11 cellular contexts compared by ENCODE assay signal in the genomic region with DNA sequence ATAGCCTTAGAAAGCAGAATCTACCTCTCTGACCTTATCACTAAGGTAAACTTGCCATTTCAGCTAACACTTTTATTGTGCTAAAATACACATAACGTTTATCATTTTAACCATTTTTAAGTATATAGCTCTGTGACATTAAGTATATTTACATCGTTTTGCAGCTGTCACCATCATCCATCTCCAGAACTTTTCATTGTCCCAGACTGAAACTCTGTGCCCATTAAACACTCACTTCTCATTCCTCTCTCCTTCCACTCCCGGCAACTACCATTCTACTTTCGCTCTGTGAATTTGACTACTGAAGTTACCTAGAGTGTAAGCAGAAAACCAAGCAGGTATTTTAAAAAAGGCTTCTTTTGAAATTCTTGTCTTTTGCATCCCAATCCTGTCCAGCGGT. TPM values are rescaled to one million over a fixed set of nuclear protein-coding genes. Genes with fewer than 3 reads are reported as not detected.
A peak's percentile ranks its signal among the peaks of the same experiment; 100 is the strongest.
DNase-seq lines count a peak whose midpoint lies in the region; ATAC-seq, FAIRE-seq and TF ChIP-seq lines count a peak whose summit lies in the region.
"Had no signal": no experiment of that assay in that cellular context is flagged by ENCODE, and none has a peak within 500 bp of the region (broad histone marks: within the 10 kb centered on the region; RNA-seq: fewer than 3 reads in every experiment).

No MANE protein-coding gene starts in this region.

- peaks cover 62% of the 10 kb centered on the region for H3K4me1 Mint-ChIP-seq in activated naive CD4-positive, alpha-beta T cell treated with anti-CD3 and anti-CD28 coated beads, Interleukin-2, amount 10 ng/mL, durations not matched to agents 7 days and 5 days
- H3K4me1 Mint-ChIP-seq in activated CD8-positive, alpha-beta T cell treated with anti-CD3 and anti-CD28 coated beads for 36 hours (ENCODE audit: low read depth): peaks cover 49% of the 10 kb centered on the region

- peak overlapping the region; percentile 0 for H3K27ac Mint-ChIP-seq in activated naive CD4-positive, alpha-beta T cell treated with anti-CD3 and anti-CD28 coated beads, Interleukin-2, amount 10 ng/mL, durations not matched to agents 7 days and 5 days
- peak overlapping the region; percentile 99 for H3K27ac Mint-ChIP-seq in activated CD8-positive, alpha-beta T cell treated with anti-CD3 and anti-CD28 coated beads for 36 hours

- no peak for DNase-seq in activated naive CD4-positive, alpha-beta T cell treated with anti-CD3 and anti-CD28 coated beads, Interleukin-2, amount 10 ng/mL, durations not matched to agents 7 days and 5 days
- no peak for DNase-seq in activated naive CD4-positive, alpha-beta T cell treated with anti-CD3 and anti-CD28 coated beads, Interleukin-2, amount 50 U/mL, for 16 hours
- DNase-seq in activated CD8-positive, alpha-beta T cell treated with anti-CD3 and anti-CD28 coated beads for 36 hours: no peak
- no peak for DNase-seq in testis
- no peak for DNase-seq in NCI-H2029 treated with DMSO at 0.1 percent for 48 hours (lab: John Stamatoyannopoulos, UW)
- DNase-seq in 8988T: no peak
- no peak for DNase-seq in GM12892 (ENCODE audit: insufficient read length)
- DNase-seq: DMS79; NCI-H1436; stimulated activated CD4-positive, alpha-beta T cell treated with anti-CD3 and anti-CD28 coated beads, Interleukin-2, amount 100 ng/mL, for 24 hours had no signal

- no peak overlapping the region for H3K27ac ChIP-seq in iPS-20b (ENCODE audit: low read length)
- peak overlapping the region; percentile 12 to 98 for H3K27ac ChIP-seq in testis

- no peak for ATAC-seq in activated CD8-positive, alpha-beta T cell treated with anti-CD3 and anti-CD28 coated beads for 36 hours

- H3K27me3 Mint-ChIP-seq in activated naive CD4-positive, alpha-beta T cell treated with anti-CD3 and anti-CD28 coated beads, Interleukin-2, amount 10 ng/mL, durations not matched to agents 7 days and 5 days: no peaks in the 10 kb centered on the region
- no peaks in the 10 kb centered on the region for H3K27me3 Mint-ChIP-seq in activated CD8-positive, alpha-beta T cell treated with anti-CD3 and anti-CD28 coated beads for 36 hours

- no peak for TF ChIP-seq CTCF in activated CD8-positive, alpha-beta T cell treated with anti-CD3 and anti-CD28 coated beads for 36 hours (IDR thresholded peaks at IDR 0.05)
- no peak for TF ChIP-seq CTCF in testis (IDR thresholded peaks at IDR 0.05)

- peak overlapping the region; percentile 81 for H3K4me3 Mint-ChIP-seq in activated naive CD4-positive, alpha-beta T cell treated with anti-CD3 and anti-CD28 coated beads, Interleukin-2, amount 10 ng/mL, durations not matched to agents 7 days and 5 days
- peak overlapping the region; percentile 99 for H3K4me3 Mint-ChIP-seq in activated CD8-positive, alpha-beta T cell treated with anti-CD3 and anti-CD28 coated beads for 36 hours

- no peaks in the 10 kb centered on the region for H3K9me3 Mint-ChIP-seq in activated naive CD4-positive, alpha-beta T cell treated with anti-CD3 and anti-CD28 coated beads, Interleukin-2, amount 10 ng/mL, durations not matched to agents 7 days and 5 days
- H3K9me3 Mint-ChIP-seq in activated CD8-positive, alpha-beta T cell treated with anti-CD3 and anti-CD28 coated beads for 36 hours: no peaks in the 10 kb centered on the region

- H3K36me3 ChIP-seq in iPS-20b (ENCODE audit: insufficient read depth, low read depth, low read length) (peaks cover 15% of the 10 kb centered on the region), testis (ENCODE audit: low read depth, missing control alignments) (no peaks in the 10 kb centered on the region)

- POLR2A ChIA-PET in activated CD8-positive, alpha-beta T cell treated with anti-CD3 and anti-CD28 coated beads for 36 hours (lab: Charles Lee): interaction anchor here (0.6 to 2.0 kb wide), 2 partner anchors 8 to 57 kb away, joined by 3 to 9 read pairs; no protein-coding TSS in a partner anchor

- no peaks in the 10 kb centered on the region; the same call in 1 of the 2 replicates for H3K27me3 ChIP-seq in iPS-20b (ENCODE audit: insufficient read depth, low read length)
- H3K27me3 ChIP-seq in testis: no peaks in the 10 kb centered on the region

- no peak for TF ChIP-seq POLR2A in testis (IDR thresholded peaks at IDR 0.05)
- TF ChIP-seq POLR2A in GM12892 (IDR thresholded peaks at IDR 0.05; ENCODE audit: low read depth, low read length): no peak

- peaks cover 26% of the 10 kb centered on the region for H3K36me3 Mint-ChIP-seq in activated naive CD4-positive, alpha-beta T cell treated with anti-CD3 and anti-CD28 coated beads, Interleukin-2, amount 10 ng/mL, durations not matched to agents 7 days and 5 days
- H3K36me3 Mint-ChIP-seq in activated CD8-positive, alpha-beta T cell treated with anti-CD3 and anti-CD28 coated beads for 36 hours (ENCODE audit: low read depth): peaks cover 35% of the 10 kb centered on the region

- no peaks in the 10 kb centered on the region for H3K9me3 ChIP-seq in iPS-20b (ENCODE audit: insufficient read depth, low read depth, low read length)
- no peaks in the 10 kb centered on the region for H3K9me3 ChIP-seq in testis

- intact Hi-C loops in activated CD8-positive, alpha-beta T cell treated with anti-CD3 and anti-CD28 coated beads for 36 hours (cut with micrococcal nuclease): loop anchor here (5.0 to 10.0 kb wide), 2 partner anchors 55 to 108 kb away; a partner anchor contains a TSS
- intact Hi-C loops in testis (cut with DNase I; ENCODE audit: low total_unique reads): no loop called here

- H3K4me3 ChIP-seq in iPS-20b (ENCODE audit: low read length): peak overlapping the region; percentile 98
- no peak overlapping the region for H3K4me3 ChIP-seq in testis

- no peak for FAIRE-seq in GM12892 (lab: Jason Lieb, UNC)

- peak overlapping the region; percentile 92; the same call in 1 of the 2 replicates for H3K9ac ChIP-seq in iPS-20b (ENCODE audit: low read depth, low read length)

- CTCF ChIA-PET in activated naive CD4-positive, alpha-beta T cell treated with anti-CD3 and anti-CD28 coated beads, Interleukin-2, amount 10 ng/mL, durations not matched to agents 7 days and 5 days (lab: Charles Lee): interaction anchor here (0.9 kb wide), 1 partner anchor 104 kb away, joined by 4 read pairs; no protein-coding TSS in a partner anchor
- CTCF ChIA-PET in activated CD8-positive, alpha-beta T cell treated with anti-CD3 and anti-CD28 coated beads for 36 hours (lab: Charles Lee): no interaction called here

- WGBS in testis, 2 donors: 35 to 54% methylated on average over 5 of the region's 5 CpGs

- H3K4me1 ChIP-seq in iPS-20b (ENCODE audit: insufficient read depth, low read length) (peaks cover 9% of the 10 kb centered on the region; the same call in 1 of the 2 replicates), testis (peaks cover 14% of the 10 kb centered on the region)

RNA-seq across cellular contexts. Expression of a gene that starts 1.3 kb away (rescaled TPM):
- total RNA-seq in activated CD8-positive, alpha-beta T cell treated with anti-CD3 and anti-CD28 coated beads for 36 hours: 100 to 1,000 TPM; 102 to 105 TPM
- 10 to 100 TPM; 45.3 to 51.1 TPM for total RNA-seq in testis
- polyA plus RNA-seq in testis (ENCODE audit: insufficient read depth, low read depth, low replicate concordance): 43.5 TPM
- 41.6 TPM for polyA plus RNA-seq in GM12892 (2012; ENCODE audit: missing spikeins)

RNA-seq across cellular contexts. Expression of a gene that starts 53.6 kb away (rescaled TPM):
- total RNA-seq in activated CD8-positive, alpha-beta T cell treated with anti-CD3 and anti-CD28 coated beads for 36 hours: 100 to 1,000 TPM; 192 to 194 TPM
- total RNA-seq in testis: 10 to 100 TPM; 47.9 to 51.3 TPM
- polyA plus RNA-seq in testis (ENCODE audit: insufficient read depth, low read depth, low replicate concordance): 38.3 TPM
- 64.4 TPM for polyA plus RNA-seq in GM12892 (2012; ENCODE audit: missing spikeins)
